In the genomic region with DNA sequence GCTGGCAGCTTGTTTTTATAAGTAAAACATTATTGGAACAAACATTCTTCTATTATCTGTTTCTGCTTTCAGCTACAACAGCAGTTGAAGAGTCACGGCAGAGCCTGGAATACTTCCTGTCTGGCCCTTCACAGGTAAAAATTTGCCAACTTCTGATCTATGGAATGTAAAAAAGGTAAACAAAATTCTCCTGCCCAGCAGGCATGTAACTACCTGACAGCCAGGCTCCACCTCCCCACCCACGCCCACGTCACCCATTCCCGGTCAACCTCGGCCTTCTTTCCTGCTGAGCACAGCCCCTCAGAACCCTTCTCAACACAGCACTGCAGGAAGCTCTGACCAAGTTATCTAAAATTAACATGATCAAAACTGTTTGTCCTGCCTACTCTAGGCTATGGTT, we compare ENCODE assay signal across 16 cellular contexts.
DNase-seq lines count a peak whose midpoint lies in the region; ATAC-seq, FAIRE-seq and TF ChIP-seq lines count a peak whose summit lies in the region.
"Had no signal": no experiment of that assay in that cellular context is flagged by ENCODE, and none has a peak within 500 bp of the region (broad histone marks: within the 10 kb centered on the region; RNA-seq: fewer than 3 reads in every experiment).

No MANE protein-coding gene starts in this region.

- H3K4me1 Mint-ChIP-seq in WTC11: no peaks in the 10 kb centered on the region

- DNase-seq in NCI-H146 (lab: John Stamatoyannopoulos, UW): peak; percentile 48
- DNase-seq in coronary artery (ENCODE audit: low spot score): peak; percentile 9
- DNase-seq in pancreas: peak in 4 of 6 donors; percentile 24 to 60 (median 39)
- no peak for DNase-seq in WTC11 (ENCODE audit: low spot score)
- DNase-seq in NCI-H2081 treated with DMSO at 0.1 percent for 48 hours (lab: John Stamatoyannopoulos, UW): no peak
- DNase-seq in iPS-NIHi11 (ENCODE audit: low spot score): no peak
- no peak for DNase-seq in activated CD4-positive, alpha-beta T cell treated with anti-CD3 and anti-CD28 coated beads, Interleukin-2, amount 50 U/mL, for 48 hours
- DNase-seq: activated naive CD8-positive, alpha-beta T cell treated with anti-CD3 and anti-CD28 coated beads, Interleukin-2, amount 10 ng/mL, durations not matched to agents 7 days and 5 days; DND-41; hypothalamus; IMR-90; NCI-H1417; NCI-H526 treated with DMSO at 0.1 percent for 48 hours; nucleus accumbens had no signal

- intact Hi-C loops in pancreas (cut with DNase I): no loop called here

- no peaks in the 10 kb centered on the region for H4K20me1 ChIP-seq in BLaER1 treated with 17β-estradiol and CSF1 and Interleukin-3, amounts not matched to agents 10 nM and 100 nM

- peaks cover 29% of the 10 kb centered on the region for H3K9me3 Mint-ChIP-seq in WTC11

- H3K27ac ChIP-seq in BLaER1 treated with 17β-estradiol and CSF1 and Interleukin-3, amounts not matched to agents 10 nM and 100 nM: peak overlapping the region in 1 of 11 experiments; percentile 73; a peak in 1 of 22 replicates
- H3K27ac ChIP-seq in coronary artery (no peak overlapping the region), pancreas (peak overlapping the region in 2 of 4 donors; percentile 7 to 25)

- TF ChIP-seq CTCF in coronary artery (IDR thresholded peaks at IDR 0.05): no peak
- no peak for TF ChIP-seq CTCF in pancreas (IDR thresholded peaks at IDR 0.05)
- TF ChIP-seq CTCF in WTC11 (IDR thresholded peaks at IDR 0.05): no peak

- peaks cover 31 to 43% (median 34%) of the 10 kb centered on the region in 11 experiments for H3K9me3 ChIP-seq in BLaER1 treated with 17β-estradiol and CSF1 and Interleukin-3, amounts not matched to agents 10 nM and 100 nM (replicated peaks in 1 of 11)
- H3K9me3 ChIP-seq in pancreas: no peaks in the 10 kb centered on the region

- no peaks in the 10 kb centered on the region for H3K27me3 ChIP-seq in BLaER1 treated with 17β-estradiol and CSF1 and Interleukin-3, amounts not matched to agents 10 nM and 100 nM
- peaks cover 0 to 5% (median 0%) of the 10 kb centered on the region in 4 donors for H3K27me3 ChIP-seq in pancreas

- CTCF ChIA-PET in WTC11 (lab: Charles Lee): no interaction called here

- H3K4me2 ChIP-seq in BLaER1 treated with 17β-estradiol and CSF1 and Interleukin-3, amounts not matched to agents 10 nM and 100 nM: peak overlapping the region in 8 of 11 experiments; percentile 52 to 72 (median 68); a peak in 16 of 22 replicates

- no peak overlapping the region for H3K4me3 ChIP-seq in BLaER1 treated with 17β-estradiol and CSF1 and Interleukin-3, amounts not matched to agents 10 nM and 100 nM
- H3K4me3 ChIP-seq in coronary artery (no peak overlapping the region), pancreas (no peak overlapping the region)

- WGBS in pancreas, 2 donors: 23 to 46% methylated on average over 5 of the region's 5 CpGs

- no peaks in the 10 kb centered on the region for H3K36me3 ChIP-seq in BLaER1 treated with 17β-estradiol and CSF1 and Interleukin-3, amounts not matched to agents 10 nM and 100 nM
- H3K36me3 ChIP-seq in pancreas: no peaks in the 10 kb centered on the region

- POLR2A ChIA-PET in WTC11 (lab: Charles Lee): no interaction called here

- ATAC-seq in pancreas (peak; percentile 63 to 90 (median 78)), WTC11 (no peak)

- no peak overlapping the region for H3K4me3 Mint-ChIP-seq in WTC11
- H3K4me3 Mint-ChIP-seq: activated naive CD8-positive, alpha-beta T cell treated with anti-CD3 and anti-CD28 coated beads, Interleukin-2, amount 10 ng/mL, durations not matched to agents 7 days and 5 days; memory B cell had no signal

- H3K27me3 Mint-ChIP-seq in WTC11 (ENCODE audit: low read depth): no peaks in the 10 kb centered on the region

- no peak overlapping the region for H3K9ac ChIP-seq in BLaER1 treated with 17β-estradiol and CSF1 and Interleukin-3, amounts not matched to agents 10 nM and 100 nM

- no peak overlapping the region for H3K27ac Mint-ChIP-seq in WTC11
- H3K27ac Mint-ChIP-seq: activated naive CD8-positive, alpha-beta T cell treated with anti-CD3 and anti-CD28 coated beads, Interleukin-2, amount 10 ng/mL, durations not matched to agents 7 days and 5 days; memory B cell had no signal

- no peak for FAIRE-seq in pancreas (lab: Jason Lieb, UNC)

- H3K4me1 ChIP-seq in BLaER1 treated with 17β-estradiol and CSF1 and Interleukin-3, amounts not matched to agents 10 nM and 100 nM: peaks cover 13 to 59% (median 50%) of the 10 kb centered on the region in 10 experiments
- H3K4me1 ChIP-seq in pancreas: peaks cover 0 to 6% (median 0%) of the 10 kb centered on the region in 3 donors

- H3K36me3 Mint-ChIP-seq in WTC11: peaks cover 21% of the 10 kb centered on the region
- H3K36me3 Mint-ChIP-seq: memory B cell had no signal

TF ChIP-seq in WTC11, 78 proteins besides CTCF, POLR2A, EP300 and RAD21:
- no peak for TF ChIP-seq HMGA2 (CRISPR knock-in tag; IDR thresholded peaks at IDR 0.05)
- TF ChIP-seq, protein P1, sequence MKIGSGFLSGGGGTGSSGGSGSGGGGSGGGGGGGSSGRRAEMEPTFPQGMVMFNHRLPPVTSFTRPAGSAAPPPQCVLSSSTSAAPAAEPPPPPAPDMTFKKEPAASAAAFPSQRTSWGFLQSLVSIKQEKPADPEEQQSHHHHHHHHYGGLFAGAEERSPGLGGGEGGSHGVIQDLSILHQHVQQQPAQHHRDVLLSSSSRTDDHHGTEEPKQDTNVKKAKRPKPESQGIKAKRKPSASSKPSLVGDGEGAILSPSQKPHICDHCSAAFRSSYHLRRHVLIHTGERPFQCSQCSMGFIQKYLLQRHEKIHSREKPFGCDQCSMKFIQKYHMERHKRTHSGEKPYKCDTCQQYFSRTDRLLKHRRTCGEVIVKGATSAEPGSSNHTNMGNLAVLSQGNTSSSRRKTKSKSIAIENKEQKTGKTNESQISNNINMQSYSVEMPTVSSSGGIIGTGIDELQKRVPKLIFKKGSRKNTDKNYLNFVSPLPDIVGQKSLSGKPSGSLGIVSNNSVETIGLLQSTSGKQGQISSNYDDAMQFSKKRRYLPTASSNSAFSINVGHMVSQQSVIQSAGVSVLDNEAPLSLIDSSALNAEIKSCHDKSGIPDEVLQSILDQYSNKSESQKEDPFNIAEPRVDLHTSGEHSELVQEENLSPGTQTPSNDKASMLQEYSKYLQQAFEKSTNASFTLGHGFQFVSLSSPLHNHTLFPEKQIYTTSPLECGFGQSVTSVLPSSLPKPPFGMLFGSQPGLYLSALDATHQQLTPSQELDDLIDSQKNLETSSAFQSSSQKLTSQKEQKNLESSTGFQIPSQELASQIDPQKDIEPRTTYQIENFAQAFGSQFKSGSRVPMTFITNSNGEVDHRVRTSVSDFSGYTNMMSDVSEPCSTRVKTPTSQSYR (CRISPR knock-in tag; IDR thresholded peaks at IDR 0.05): no peak
- TF ChIP-seq, protein P2, sequence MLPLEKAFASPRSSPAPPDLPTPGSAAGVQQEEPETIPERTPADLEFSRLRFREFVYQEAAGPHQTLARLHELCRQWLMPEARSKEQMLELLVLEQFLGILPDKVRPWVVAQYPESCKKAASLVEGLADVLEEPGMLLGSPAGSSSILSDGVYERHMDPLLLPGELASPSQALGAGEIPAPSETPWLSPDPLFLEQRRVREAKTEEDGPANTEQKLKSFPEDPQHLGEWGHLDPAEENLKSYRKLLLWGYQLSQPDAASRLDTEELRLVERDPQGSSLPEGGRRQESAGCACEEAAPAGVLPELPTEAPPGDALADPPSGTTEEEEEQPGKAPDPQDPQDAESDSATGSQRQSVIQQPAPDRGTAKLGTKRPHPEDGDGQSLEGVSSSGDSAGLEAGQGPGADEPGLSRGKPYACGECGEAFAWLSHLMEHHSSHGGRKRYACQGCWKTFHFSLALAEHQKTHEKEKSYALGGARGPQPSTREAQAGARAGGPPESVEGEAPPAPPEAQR (CRISPR knock-in tag; IDR thresholded peaks at IDR 0.05): no peak

Comparison
In these comparisons a context has a peak if more than half of its experiments do, and no peak if none do; other contexts are left out.
1. DNase-seq: peak in NCI-H146 (single experiment), coronary artery (single experiment) and pancreas (4 of 6); none in WTC11 (single experiment), NCI-H2081 treated with DMSO at 0.1 percent for 48 hours (single experiment), iPS-NIHi11 (single experiment) and activated CD4-positive, alpha-beta T cell treated with anti-CD3 and anti-CD28 coated beads, Interleukin-2, amount 50 U/mL, for 48 hours (0 of 2).